In the genomic region with DNA sequence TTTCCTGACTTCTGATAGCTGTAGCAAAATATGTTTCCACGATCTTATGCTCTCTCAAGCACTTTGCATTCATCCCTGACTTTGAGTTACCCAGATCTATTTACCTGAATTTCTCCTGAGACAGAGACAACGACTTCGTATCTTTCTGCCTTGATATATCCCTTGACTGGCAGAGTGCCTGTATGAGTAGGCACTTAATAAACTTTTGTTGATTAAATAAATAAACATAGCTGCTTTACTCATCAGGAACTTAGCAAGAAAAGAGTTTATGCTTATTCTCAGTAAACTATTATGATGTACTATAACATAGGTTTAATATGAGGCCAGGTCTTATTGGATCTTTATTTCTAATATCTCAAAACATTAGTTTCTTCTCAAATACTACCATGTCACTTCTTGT, we compare ENCODE assay signal across 34 cellular contexts.
"Had no signal": no experiment of that assay in that cellular context is flagged by ENCODE, and none has a peak within 500 bp of the region (broad histone marks: within the 10 kb centered on the region; RNA-seq: fewer than 3 reads in every experiment).

No MANE protein-coding gene starts in this region.

- H3K9me3 Mint-ChIP-seq: activated B cell treated with CpG ODN at 0.5 μM for 24 hours; activated CD4-positive, alpha-beta memory T cell treated with anti-CD3 and anti-CD28 coated beads, Interleukin-2, amount 10 ng/mL, durations not matched to agents 7 days and 5 days; activated CD4-positive, alpha-beta T cell treated with anti-CD3 and anti-CD28 coated beads, Interleukin-2, amount 10 ng/mL, durations not matched to agents 24 days and 14 days; activated naive CD4-positive, alpha-beta T cell treated with anti-CD3 and anti-CD28 coated beads, Interleukin-2, amount 10 ng/mL, durations not matched to agents 7 days and 5 days; activated naive CD4-positive, alpha-beta T cell treated with anti-CD3 and anti-CD28 coated beads, Interleukin-2, amount 50 U/mL, for 24 hours; activated naive CD8-positive, alpha-beta T cell treated with anti-CD3 and anti-CD28 coated beads, Interleukin-2, amount 10 ng/mL, durations not matched to agents 7 days and 5 days; activated naive CD8-positive, alpha-beta T cell treated with anti-CD3 and anti-CD28 coated beads, Interleukin-2, amount 50 U/mL, for 24 hours; activated T-cell treated with anti-CD3 and anti-CD28 coated beads, Interleukin-2, amount 50 U/mL, for 24 hours; activated T-helper 2 cell treated with anti-CD3 and anti-CD28 coated beads, Interferon-gamma antibody, Interleukin-2, Interleukin-4, amounts not matched to agents 10 μg/mL and 5 μg/mL and 100 μg/mL, durations not matched to agents 14 hours and 24 hours and 36 hours; brain; central memory CD8-positive, alpha-beta T cell; T-helper 1 cell treated with Interleukin-12 subunit alpha and Interleukin-12 subunit beta and Interleukin-4 antibody, amounts not matched to agents 30 μg/mL and 1 μg/mL, for 36 hours; T-helper 2 cell treated with Interferon-gamma antibody and Interleukin-4, amounts not matched to agents 5 μg/mL and 100 μg/mL, for 36 hours had no signal

- H3K36me3 ChIP-seq: ascending aorta, cardiac muscle cell had no signal

- DNase-seq: activated B cell treated with CpG ODN at 0.5 μM for 24 hours; activated CD4-positive, alpha-beta memory T cell treated with anti-CD3 and anti-CD28 coated beads, Interleukin-2, amount 10 ng/mL, durations not matched to agents 7 days and 5 days; activated CD4-positive, alpha-beta T cell treated with anti-CD3 and anti-CD28 coated beads for 4 hours; activated CD4-positive, alpha-beta T cell treated with anti-CD3 and anti-CD28 coated beads, Interleukin-2, amount 10 ng/mL, durations not matched to agents 24 days and 14 days; activated CD4-positive, alpha-beta T cell treated with anti-CD3 and anti-CD28 coated beads, Interleukin-2, amount 50 U/mL, for 48 hours; activated CD4-positive, CD25-positive, alpha-beta regulatory T cell treated with anti-CD3 and anti-CD28 coated beads, Interleukin-2, amount 50 U/mL, for 72 hours; activated CD8-positive, alpha-beta memory T cell treated with anti-CD3 and anti-CD28 coated beads for 24 hours; activated CD8-positive, alpha-beta memory T cell treated with anti-CD3 and anti-CD28 coated beads, Interleukin-2, amount 10 ng/mL, durations not matched to agents 7 days and 5 days; activated CD8-positive, alpha-beta memory T cell treated with anti-CD3 and anti-CD28 coated beads, Interleukin-2, amount 50 U/mL, for 48 hours; activated CD8-positive, alpha-beta T cell treated with anti-CD3 and anti-CD28 coated beads, Interleukin-2, amount 10 ng/mL, durations not matched to agents 7 days and 5 days; activated effector memory CD4-positive, alpha-beta T cell treated with Interleukin-2 at 50 U/mL for 16 hours; activated gamma-delta T cell; activated naive CD4-positive, alpha-beta T cell treated with anti-CD3 and anti-CD28 coated beads, Interleukin-2, amount 10 ng/mL, durations not matched to agents 7 days and 5 days; activated naive CD4-positive, alpha-beta T cell treated with Interleukin-2 at 50 U/mL for 16 hours; activated naive CD8-positive, alpha-beta T cell treated with anti-CD3 and anti-CD28 coated beads, Interleukin-2, amount 10 ng/mL, durations not matched to agents 7 days and 5 days; activated naive CD8-positive, alpha-beta T cell treated with anti-CD3 and anti-CD28 coated beads, Interleukin-2, amount 50 U/mL, for 24 hours; activated T-cell treated with anti-CD3 and anti-CD28 coated beads, Interleukin-2, amount 50 U/mL, for 24 hours; activated T-cell treated with anti-CD3 and anti-CD28 coated beads, Interleukin-2, amount 50 U/mL, for 48 hours; amygdala; anterior cingulate cortex; caudate nucleus; cerebellar nuclear complex; T-helper 2 cell; T-helper 9 cell had no signal

- H3K4me3 Mint-ChIP-seq: activated B cell treated with CpG ODN at 0.5 μM for 24 hours; activated CD4-positive, alpha-beta memory T cell treated with anti-CD3 and anti-CD28 coated beads, Interleukin-2, amount 10 ng/mL, durations not matched to agents 7 days and 5 days; activated CD4-positive, alpha-beta T cell treated with anti-CD3 and anti-CD28 coated beads, Interleukin-2, amount 10 ng/mL, durations not matched to agents 24 days and 14 days; activated CD8-positive, alpha-beta memory T cell treated with anti-CD3 and anti-CD28 coated beads, Interleukin-2, amount 10 ng/mL, durations not matched to agents 7 days and 5 days; activated CD8-positive, alpha-beta T cell treated with anti-CD3 and anti-CD28 coated beads, Interleukin-2, amount 10 ng/mL, durations not matched to agents 7 days and 5 days; activated naive CD4-positive, alpha-beta T cell treated with anti-CD3 and anti-CD28 coated beads, Interleukin-2, amount 10 ng/mL, durations not matched to agents 7 days and 5 days; activated naive CD4-positive, alpha-beta T cell treated with anti-CD3 and anti-CD28 coated beads, Interleukin-2, amount 50 U/mL, for 24 hours; activated naive CD8-positive, alpha-beta T cell; activated naive CD8-positive, alpha-beta T cell treated with anti-CD3 and anti-CD28 coated beads, Interleukin-2, amount 10 ng/mL, durations not matched to agents 7 days and 5 days; activated naive CD8-positive, alpha-beta T cell treated with anti-CD3 and anti-CD28 coated beads, Interleukin-2, amount 50 U/mL, for 24 hours; activated T-cell treated with anti-CD3 and anti-CD28 coated beads, Interleukin-2, amount 50 U/mL, for 24 hours; brain; central memory CD8-positive, alpha-beta T cell; T-helper 1 cell treated with Interleukin-12 subunit alpha and Interleukin-12 subunit beta and Interleukin-4 antibody, amounts not matched to agents 30 μg/mL and 1 μg/mL, for 36 hours; T-helper 2 cell treated with Interferon-gamma antibody and Interleukin-4, amounts not matched to agents 5 μg/mL and 100 μg/mL, for 36 hours had no signal

- H3K27me3 ChIP-seq: ascending aorta, cardiac muscle cell had no signal

- ATAC-seq: activated CD8-positive, alpha-beta memory T cell treated with anti-CD3 and anti-CD28 coated beads, Interleukin-2, amount 10 ng/mL, durations not matched to agents 7 days and 5 days; activated CD8-positive, alpha-beta T cell treated with anti-CD3 and anti-CD28 coated beads, Interleukin-2, amount 10 ng/mL, durations not matched to agents 7 days and 5 days; activated naive CD8-positive, alpha-beta T cell treated with anti-CD3 and anti-CD28 coated beads, Interleukin-2, amount 50 U/mL, for 24 hours had no signal

- H3K9me3 ChIP-seq: ascending aorta had no signal

- H3K27ac ChIP-seq: ascending aorta, cardiac muscle cell, VCaP had no signal

- H3K4me3 ChIP-seq: ascending aorta, cardiac muscle cell had no signal

- H3K27me3 Mint-ChIP-seq: activated B cell treated with CpG ODN at 0.5 μM for 24 hours; activated CD4-positive, alpha-beta memory T cell treated with anti-CD3 and anti-CD28 coated beads, Interleukin-2, amount 10 ng/mL, durations not matched to agents 7 days and 5 days; activated CD4-positive, alpha-beta T cell treated with anti-CD3 and anti-CD28 coated beads, Interleukin-2, amount 10 ng/mL, durations not matched to agents 24 days and 14 days; activated CD8-positive, alpha-beta memory T cell treated with anti-CD3 and anti-CD28 coated beads, Interleukin-2, amount 10 ng/mL, durations not matched to agents 7 days and 5 days; activated naive CD4-positive, alpha-beta T cell treated with anti-CD3 and anti-CD28 coated beads, Interleukin-2, amount 50 U/mL, for 24 hours; activated naive CD8-positive, alpha-beta T cell; activated naive CD8-positive, alpha-beta T cell treated with anti-CD3 and anti-CD28 coated beads, Interleukin-2, amount 10 ng/mL, durations not matched to agents 7 days and 5 days; activated naive CD8-positive, alpha-beta T cell treated with anti-CD3 and anti-CD28 coated beads, Interleukin-2, amount 50 U/mL, for 24 hours; activated T-cell treated with anti-CD3 and anti-CD28 coated beads, Interleukin-2, amount 50 U/mL, for 24 hours; central memory CD8-positive, alpha-beta T cell had no signal

- H3K27ac Mint-ChIP-seq: activated B cell treated with CpG ODN at 0.5 μM for 24 hours; activated CD4-positive, alpha-beta memory T cell treated with anti-CD3 and anti-CD28 coated beads, Interleukin-2, amount 10 ng/mL, durations not matched to agents 7 days and 5 days; activated CD4-positive, alpha-beta T cell treated with anti-CD3 and anti-CD28 coated beads, Interleukin-2, amount 10 ng/mL, durations not matched to agents 24 days and 14 days; activated CD8-positive, alpha-beta memory T cell treated with anti-CD3 and anti-CD28 coated beads, Interleukin-2, amount 10 ng/mL, durations not matched to agents 7 days and 5 days; activated CD8-positive, alpha-beta T cell treated with anti-CD3 and anti-CD28 coated beads, Interleukin-2, amount 10 ng/mL, durations not matched to agents 7 days and 5 days; activated naive CD4-positive, alpha-beta T cell treated with anti-CD3 and anti-CD28 coated beads, Interleukin-2, amount 10 ng/mL, durations not matched to agents 7 days and 5 days; activated naive CD4-positive, alpha-beta T cell treated with anti-CD3 and anti-CD28 coated beads, Interleukin-2, amount 50 U/mL, for 24 hours; activated naive CD8-positive, alpha-beta T cell; activated naive CD8-positive, alpha-beta T cell treated with anti-CD3 and anti-CD28 coated beads, Interleukin-2, amount 10 ng/mL, durations not matched to agents 7 days and 5 days; activated naive CD8-positive, alpha-beta T cell treated with anti-CD3 and anti-CD28 coated beads, Interleukin-2, amount 50 U/mL, for 24 hours; activated T-cell treated with anti-CD3 and anti-CD28 coated beads, Interleukin-2, amount 50 U/mL, for 24 hours; activated T-helper 2 cell treated with anti-CD3 and anti-CD28 coated beads, Interferon-gamma antibody, Interleukin-2, Interleukin-4, amounts not matched to agents 10 μg/mL and 5 μg/mL and 100 μg/mL, durations not matched to agents 14 hours and 24 hours and 36 hours; brain; T-helper 1 cell treated with Interleukin-12 subunit alpha and Interleukin-12 subunit beta and Interleukin-4 antibody, amounts not matched to agents 30 μg/mL and 1 μg/mL, for 36 hours; T-helper 2 cell treated with Interferon-gamma antibody and Interleukin-4, amounts not matched to agents 5 μg/mL and 100 μg/mL, for 36 hours had no signal

- H3K4me1 Mint-ChIP-seq: activated B cell treated with CpG ODN at 0.5 μM for 24 hours; activated CD4-positive, alpha-beta memory T cell treated with anti-CD3 and anti-CD28 coated beads, Interleukin-2, amount 10 ng/mL, durations not matched to agents 7 days and 5 days; activated CD8-positive, alpha-beta memory T cell treated with anti-CD3 and anti-CD28 coated beads, Interleukin-2, amount 10 ng/mL, durations not matched to agents 7 days and 5 days; activated naive CD4-positive, alpha-beta T cell treated with anti-CD3 and anti-CD28 coated beads, Interleukin-2, amount 10 ng/mL, durations not matched to agents 7 days and 5 days; activated naive CD4-positive, alpha-beta T cell treated with anti-CD3 and anti-CD28 coated beads, Interleukin-2, amount 50 U/mL, for 24 hours; activated naive CD8-positive, alpha-beta T cell treated with anti-CD3 and anti-CD28 coated beads, Interleukin-2, amount 10 ng/mL, durations not matched to agents 7 days and 5 days; central memory CD8-positive, alpha-beta T cell had no signal

- H3K36me3 Mint-ChIP-seq: activated CD8-positive, alpha-beta memory T cell treated with anti-CD3 and anti-CD28 coated beads, Interleukin-2, amount 10 ng/mL, durations not matched to agents 7 days and 5 days; activated naive CD4-positive, alpha-beta T cell treated with anti-CD3 and anti-CD28 coated beads, Interleukin-2, amount 50 U/mL, for 24 hours; activated naive CD8-positive, alpha-beta T cell treated with anti-CD3 and anti-CD28 coated beads, Interleukin-2, amount 10 ng/mL, durations not matched to agents 7 days and 5 days; brain had no signal
